33 cellular contexts compared by ENCODE assay signal in genomic region chr12:114626-115211, GRCh38. TPM values are rescaled to one million over a fixed set of nuclear protein-coding genes. Genes with fewer than 3 reads are reported as not detected.
"Had no signal": no experiment of that assay in that cellular context is flagged by ENCODE, and none has a peak within 500 bp of the region (broad histone marks: within the 10 kb centered on the region; RNA-seq: fewer than 3 reads in every experiment).

No MANE protein-coding gene starts in this region.

- DNase-seq: activated CD4-positive, alpha-beta T cell treated with anti-CD3 and anti-CD28 coated beads for 1 hour; activated CD4-positive, alpha-beta T cell treated with anti-CD3 and anti-CD28 coated beads for 48 hours; activated CD4-positive, CD25-positive, alpha-beta regulatory T cell; activated CD8-positive, alpha-beta T cell treated with anti-CD3 and anti-CD28 coated beads for 36 hours; activated naive CD4-positive, alpha-beta T cell; activated naive CD4-positive, alpha-beta T cell treated with anti-CD3 and anti-CD28 coated beads, Interleukin-2, amount 50 U/mL, for 16 hours; activated naive CD8-positive, alpha-beta T cell treated with anti-CD3 and anti-CD28 coated beads for 36 hours; activated T-cell treated with anti-CD3 and anti-CD28 coated beads, Interleukin-2, amount 50 U/mL, for 1 hour; activated T-cell treated with anti-CD3 and anti-CD28 coated beads, Interleukin-2, amount 50 U/mL, for 72 hours; amniotic stem cell; brain microvascular endothelial cell; Karpas-422; KBM-7; NCI-H1105; NCI-H1417 treated with DMSO at 0.1 percent for 48 hours; NCI-H187 treated with DMSO at 0.1 percent for 48 hours; NCI-H2081; NCI-H2171 treated with DMSO at 0.1 percent for 48 hours; NCI-H2227 treated with DMSO at 0.1 percent for 48 hours; NCI-H446; NCI-H510A treated with DMSO at 0.1 percent for 48 hours; NCI-H526 treated with DMSO at 0.1 percent for 48 hours; NCI-H774; OCI-M1; Right ventricle myocardium superior; SW 1271; T-helper 1 cell; T-helper 2 cell; T-helper 9 cell had no signal

- H3K4me1 Mint-ChIP-seq: central memory CD8-positive, alpha-beta T cell had no signal

- H3K4me3 ChIP-seq: cardiac muscle cell had no signal

- H3K27ac Mint-ChIP-seq: activated CD8-positive, alpha-beta T cell treated with anti-CD3 and anti-CD28 coated beads for 36 hours; activated naive CD8-positive, alpha-beta T cell treated with anti-CD3 and anti-CD28 coated beads for 36 hours; activated T-cell treated with anti-CD3 and anti-CD28 coated beads, Interleukin-2, amount 50 U/mL, for 72 hours; activated T-helper 17 cell treated with anti-CD3 and anti-CD28 coated beads, Interleukin-2, amount 50 U/mL, for 72 hours had no signal

- H3K27ac ChIP-seq: brain microvascular endothelial cell, cardiac muscle cell had no signal

- H3K36me3 Mint-ChIP-seq: activated naive CD8-positive, alpha-beta T cell treated with anti-CD3 and anti-CD28 coated beads for 36 hours had no signal

- H3K9me3 Mint-ChIP-seq: activated CD8-positive, alpha-beta T cell treated with anti-CD3 and anti-CD28 coated beads for 36 hours; activated naive CD8-positive, alpha-beta T cell treated with anti-CD3 and anti-CD28 coated beads for 36 hours; activated T-cell treated with anti-CD3 and anti-CD28 coated beads, Interleukin-2, amount 50 U/mL, for 72 hours; activated T-helper 17 cell treated with anti-CD3 and anti-CD28 coated beads, Interleukin-2, amount 50 U/mL, for 72 hours; central memory CD8-positive, alpha-beta T cell had no signal

- H3K36me3 ChIP-seq: brain microvascular endothelial cell, cardiac muscle cell had no signal

- H3K27me3 ChIP-seq: brain microvascular endothelial cell, cardiac muscle cell had no signal

- H3K4me3 Mint-ChIP-seq: activated CD8-positive, alpha-beta T cell treated with anti-CD3 and anti-CD28 coated beads for 36 hours; activated naive CD8-positive, alpha-beta T cell treated with anti-CD3 and anti-CD28 coated beads for 36 hours; activated T-cell treated with anti-CD3 and anti-CD28 coated beads, Interleukin-2, amount 50 U/mL, for 72 hours; activated T-helper 17 cell treated with anti-CD3 and anti-CD28 coated beads, Interleukin-2, amount 50 U/mL, for 72 hours; central memory CD8-positive, alpha-beta T cell had no signal

RNA-seq across cellular contexts. Expression of gene IQSEC3, which starts 48.2 kb away (rescaled TPM):
- total RNA-seq: MCF 10A had no signal
